ENCODE assay signal across 1 cellular context in the genomic region with DNA sequence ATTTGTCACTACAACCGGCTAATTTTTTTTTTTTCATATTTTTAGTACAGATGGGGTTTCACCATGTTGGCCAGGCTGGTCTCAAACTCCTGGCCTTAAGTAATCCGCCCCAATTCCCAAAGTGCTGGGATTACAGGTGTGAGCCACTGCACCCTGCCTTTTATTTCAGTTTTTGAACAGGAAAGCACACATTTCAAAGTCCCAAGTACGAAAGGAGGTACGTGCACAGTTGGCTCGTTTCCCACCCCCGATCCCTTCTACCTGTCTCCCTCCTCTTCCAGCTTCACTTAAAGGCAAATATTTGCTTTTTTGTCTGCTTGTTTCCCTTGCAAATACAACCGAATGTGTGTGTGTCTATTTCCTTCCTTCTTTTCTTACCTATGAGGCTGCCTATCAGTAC.
TF ChIP-seq lines count a peak whose summit lies in the region.

No MANE protein-coding gene starts in this region.

TF ChIP-seq in HepG2, 621 proteins besides CTCF, POLR2A, EP300 and RAD21 (continued from another document and continues in another):
- TF ChIP-seq, protein P1, sequence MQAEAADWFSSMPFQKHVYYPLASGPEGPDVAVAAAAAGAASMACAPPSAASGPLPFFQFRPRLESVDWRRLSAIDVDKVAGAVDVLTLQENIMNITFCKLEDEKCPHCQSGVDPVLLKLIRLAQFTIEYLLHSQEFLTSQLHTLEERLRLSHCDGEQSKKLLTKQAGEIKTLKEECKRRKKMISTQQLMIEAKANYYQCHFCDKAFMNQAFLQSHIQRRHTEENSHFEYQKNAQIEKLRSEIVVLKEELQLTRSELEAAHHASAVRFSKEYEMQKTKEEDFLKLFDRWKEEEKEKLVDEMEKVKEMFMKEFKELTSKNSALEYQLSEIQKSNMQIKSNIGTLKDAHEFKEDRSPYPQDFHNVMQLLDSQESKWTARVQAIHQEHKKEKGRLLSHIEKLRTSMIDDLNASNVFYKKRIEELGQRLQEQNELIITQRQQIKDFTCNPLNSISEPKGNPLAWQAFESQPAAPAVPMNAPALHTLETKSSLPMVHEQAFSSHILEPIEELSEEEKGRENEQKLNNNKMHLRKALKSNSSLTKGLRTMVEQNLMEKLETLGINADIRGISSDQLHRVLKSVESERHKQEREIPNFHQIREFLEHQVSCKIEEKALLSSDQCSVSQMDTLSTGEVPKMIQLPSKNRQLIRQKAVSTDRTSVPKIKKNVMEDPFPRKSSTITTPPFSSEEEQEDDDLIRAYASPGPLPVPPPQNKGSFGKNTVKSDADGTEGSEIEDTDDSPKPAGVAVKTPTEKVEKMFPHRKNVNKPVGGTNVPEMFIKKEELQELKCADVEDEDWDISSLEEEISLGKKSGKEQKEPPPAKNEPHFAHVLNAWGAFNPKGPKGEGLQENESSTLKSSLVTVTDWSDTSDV (CRISPR knock-in tag; IDR thresholded peaks at IDR 0.05) = no peak
- no peak for TF ChIP-seq ZFP82 (CRISPR knock-in tag; IDR thresholded peaks at IDR 0.05; ENCODE audit: borderline replicate concordance)
- peak; percentile 95 for TF ChIP-seq ZEB1 (IDR thresholded peaks at IDR 0.05; ENCODE audit: insufficient replicate concordance, low read depth)
- peak; percentile 89 for TF ChIP-seq HDAC1 (CRISPR knock-in tag; IDR thresholded peaks at IDR 0.05)
- TF ChIP-seq, protein P2, sequence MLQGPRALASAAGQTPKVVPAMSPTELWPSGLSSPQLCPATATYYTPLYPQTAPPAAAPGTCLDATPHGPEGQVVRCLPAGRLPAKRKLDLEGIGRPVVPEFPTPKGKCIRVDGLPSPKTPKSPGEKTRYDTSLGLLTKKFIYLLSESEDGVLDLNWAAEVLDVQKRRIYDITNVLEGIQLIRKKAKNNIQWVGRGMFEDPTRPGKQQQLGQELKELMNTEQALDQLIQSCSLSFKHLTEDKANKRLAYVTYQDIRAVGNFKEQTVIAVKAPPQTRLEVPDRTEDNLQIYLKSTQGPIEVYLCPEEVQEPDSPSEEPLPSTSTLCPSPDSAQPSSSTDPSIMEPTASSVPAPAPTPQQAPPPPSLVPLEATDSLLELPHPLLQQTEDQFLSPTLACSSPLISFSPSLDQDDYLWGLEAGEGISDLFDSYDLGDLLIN (CRISPR knock-in tag; IDR thresholded peaks at IDR 0.05; ENCODE audit: borderline replicate concordance) = no peak
- TF ChIP-seq MTF2 (CRISPR knock-in tag; IDR thresholded peaks at IDR 0.05; ENCODE audit: borderline replicate concordance) = no peak; the same call in 1 of the 2 replicates
- no peak for TF ChIP-seq MLLT10 (CRISPR knock-in tag; IDR thresholded peaks at IDR 0.05)
- no peak for TF ChIP-seq CENPT (CRISPR knock-in tag; IDR thresholded peaks at IDR 0.05; ENCODE audit: low read depth)
- TF ChIP-seq, protein P3, sequence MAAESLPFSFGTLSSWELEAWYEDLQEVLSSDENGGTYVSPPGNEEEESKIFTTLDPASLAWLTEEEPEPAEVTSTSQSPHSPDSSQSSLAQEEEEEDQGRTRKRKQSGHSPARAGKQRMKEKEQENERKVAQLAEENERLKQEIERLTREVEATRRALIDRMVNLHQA (CRISPR knock-in tag; IDR thresholded peaks at IDR 0.05) = no peak
- TF ChIP-seq CCDC6 (CRISPR knock-in tag; IDR thresholded peaks at IDR 0.05) = no peak
- no peak for TF ChIP-seq ZNF251 (CRISPR knock-in tag; IDR thresholded peaks at IDR 0.05)
- TF ChIP-seq PPARG (CRISPR knock-in tag; conservative IDR thresholded peaks at IDR 0.05) = peak; percentile 73
- peak; percentile 83; the same call in 1 of the 2 replicates for TF ChIP-seq ZNF124 (CRISPR knock-in tag; IDR thresholded peaks at IDR 0.05)
- TF ChIP-seq, protein P4, sequence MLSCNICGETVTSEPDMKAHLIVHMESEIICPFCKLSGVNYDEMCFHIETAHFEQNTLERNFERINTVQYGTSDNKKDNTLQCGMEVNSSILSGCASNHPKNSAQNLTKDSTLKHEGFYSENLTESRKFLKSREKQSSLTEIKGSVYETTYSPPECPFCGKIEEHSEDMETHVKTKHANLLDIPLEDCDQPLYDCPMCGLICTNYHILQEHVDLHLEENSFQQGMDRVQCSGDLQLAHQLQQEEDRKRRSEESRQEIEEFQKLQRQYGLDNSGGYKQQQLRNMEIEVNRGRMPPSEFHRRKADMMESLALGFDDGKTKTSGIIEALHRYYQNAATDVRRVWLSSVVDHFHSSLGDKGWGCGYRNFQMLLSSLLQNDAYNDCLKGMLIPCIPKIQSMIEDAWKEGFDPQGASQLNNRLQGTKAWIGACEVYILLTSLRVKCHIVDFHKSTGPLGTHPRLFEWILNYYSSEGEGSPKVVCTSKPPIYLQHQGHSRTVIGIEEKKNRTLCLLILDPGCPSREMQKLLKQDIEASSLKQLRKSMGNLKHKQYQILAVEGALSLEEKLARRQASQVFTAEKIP (CRISPR knock-in tag; IDR thresholded peaks at IDR 0.05; ENCODE audit: borderline replicate concordance) = no peak
- no peak for TF ChIP-seq ZNF652 (CRISPR knock-in tag; IDR thresholded peaks at IDR 0.05; ENCODE audit: borderline replicate concordance, low read depth)
- TF ChIP-seq, protein P5, sequence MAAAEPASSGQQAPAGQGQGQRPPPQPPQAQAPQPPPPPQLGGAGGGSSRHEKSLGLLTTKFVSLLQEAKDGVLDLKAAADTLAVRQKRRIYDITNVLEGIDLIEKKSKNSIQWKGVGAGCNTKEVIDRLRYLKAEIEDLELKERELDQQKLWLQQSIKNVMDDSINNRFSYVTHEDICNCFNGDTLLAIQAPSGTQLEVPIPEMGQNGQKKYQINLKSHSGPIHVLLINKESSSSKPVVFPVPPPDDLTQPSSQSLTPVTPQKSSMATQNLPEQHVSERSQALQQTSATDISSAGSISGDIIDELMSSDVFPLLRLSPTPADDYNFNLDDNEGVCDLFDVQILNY (CRISPR knock-in tag; conservative IDR thresholded peaks at IDR 0.05) = no peak
- TF ChIP-seq, protein P6, sequence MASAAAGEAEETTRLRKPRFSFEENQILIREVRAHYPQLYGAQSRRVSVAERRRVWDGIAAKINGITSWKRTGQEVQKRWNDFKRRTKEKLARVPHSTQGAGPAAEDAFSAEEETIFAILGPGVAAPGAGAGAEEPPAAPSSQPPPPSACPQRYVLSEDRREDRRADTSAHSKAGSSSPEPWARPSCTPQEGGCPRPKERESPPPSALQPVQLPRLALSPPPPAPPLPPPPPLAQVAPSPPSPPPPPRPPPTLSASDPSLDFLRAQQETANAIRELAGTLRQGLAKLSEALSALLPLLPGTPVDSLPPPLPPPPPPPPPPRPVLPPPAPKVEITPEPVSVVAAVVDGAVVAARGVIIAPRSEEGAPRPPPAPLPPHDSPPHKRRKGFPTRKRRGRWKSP (CRISPR knock-in tag; IDR thresholded peaks at IDR 0.05) = peak; percentile 43; the same call in 1 of the 2 replicates
- no peak for TF ChIP-seq HCFC1 (IDR thresholded peaks at IDR 0.05; ENCODE audit: low read depth, low read length)
- TF ChIP-seq SIN3B (IDR thresholded peaks at IDR 0.05; ENCODE audit: low read length) = no peak
- TF ChIP-seq, protein P7, sequence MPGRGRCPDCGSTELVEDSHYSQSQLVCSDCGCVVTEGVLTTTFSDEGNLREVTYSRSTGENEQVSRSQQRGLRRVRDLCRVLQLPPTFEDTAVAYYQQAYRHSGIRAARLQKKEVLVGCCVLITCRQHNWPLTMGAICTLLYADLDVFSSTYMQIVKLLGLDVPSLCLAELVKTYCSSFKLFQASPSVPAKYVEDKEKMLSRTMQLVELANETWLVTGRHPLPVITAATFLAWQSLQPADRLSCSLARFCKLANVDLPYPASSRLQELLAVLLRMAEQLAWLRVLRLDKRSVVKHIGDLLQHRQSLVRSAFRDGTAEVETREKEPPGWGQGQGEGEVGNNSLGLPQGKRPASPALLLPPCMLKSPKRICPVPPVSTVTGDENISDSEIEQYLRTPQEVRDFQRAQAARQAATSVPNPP (CRISPR knock-in tag; IDR thresholded peaks at IDR 0.05) = no peak
- 0 out of 2 replicates have a peak, but pooled peaks have one; percentile 28 for TF ChIP-seq FOXC1 (CRISPR knock-in tag; IDR thresholded peaks at IDR 0.05; ENCODE audit: borderline replicate concordance)
- TF ChIP-seq SRSF1 (optimal IDR thresholded peaks at IDR 0.05; ENCODE audit: low read depth, low read length) = no peak
- no peak for TF ChIP-seq ZFP37 (CRISPR knock-in tag; IDR thresholded peaks at IDR 0.05; ENCODE audit: borderline replicate concordance)
- TF ChIP-seq HNF4A (CRISPR knock-in tag; IDR thresholded peaks at IDR 0.05) = peak; percentile 88
- TF ChIP-seq RAD51 (IDR thresholded peaks at IDR 0.05; ENCODE audit: borderline replicate concordance) = no peak
- TF ChIP-seq CBX1 (IDR thresholded peaks at IDR 0.05; ENCODE audit: low read depth) = peak; percentile 51
- no peak for TF ChIP-seq MBNL3 (CRISPR knock-in tag; conservative IDR thresholded peaks at IDR 0.05)
- no peak for TF ChIP-seq ZNF3 (CRISPR knock-in tag; IDR thresholded peaks at IDR 0.05)
- TF ChIP-seq, protein P8, sequence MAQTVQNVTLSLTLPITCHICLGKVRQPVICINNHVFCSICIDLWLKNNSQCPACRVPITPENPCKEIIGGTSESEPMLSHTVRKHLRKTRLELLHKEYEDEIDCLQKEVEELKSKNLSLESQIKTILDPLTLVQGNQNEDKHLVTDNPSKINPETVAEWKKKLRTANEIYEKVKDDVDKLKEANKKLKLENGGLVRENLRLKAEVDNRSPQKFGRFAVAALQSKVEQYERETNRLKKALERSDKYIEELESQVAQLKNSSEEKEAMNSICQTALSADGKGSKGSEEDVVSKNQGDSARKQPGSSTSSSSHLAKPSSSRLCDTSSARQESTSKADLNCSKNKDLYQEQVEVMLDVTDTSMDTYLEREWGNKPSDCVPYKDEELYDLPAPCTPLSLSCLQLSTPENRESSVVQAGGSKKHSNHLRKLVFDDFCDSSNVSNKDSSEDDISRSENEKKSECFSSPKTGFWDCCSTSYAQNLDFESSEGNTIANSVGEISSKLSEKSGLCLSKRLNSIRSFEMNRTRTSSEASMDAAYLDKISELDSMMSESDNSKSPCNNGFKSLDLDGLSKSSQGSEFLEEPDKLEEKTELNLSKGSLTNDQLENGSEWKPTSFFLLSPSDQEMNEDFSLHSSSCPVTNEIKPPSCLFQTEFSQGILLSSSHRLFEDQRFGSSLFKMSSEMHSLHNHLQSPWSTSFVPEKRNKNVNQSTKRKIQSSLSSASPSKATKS (CRISPR knock-in tag; IDR thresholded peaks at IDR 0.05) = no peak
- TF ChIP-seq ZFP90 (CRISPR knock-in tag; IDR thresholded peaks at IDR 0.05; ENCODE audit: borderline replicate concordance) = no peak
- TF ChIP-seq KLF13 (CRISPR knock-in tag; IDR thresholded peaks at IDR 0.05) = no peak
- TF ChIP-seq MXI1 (IDR thresholded peaks at IDR 0.05; ENCODE audit: borderline replicate concordance, low read depth, low read length) = no peak
- TF ChIP-seq, protein P9, sequence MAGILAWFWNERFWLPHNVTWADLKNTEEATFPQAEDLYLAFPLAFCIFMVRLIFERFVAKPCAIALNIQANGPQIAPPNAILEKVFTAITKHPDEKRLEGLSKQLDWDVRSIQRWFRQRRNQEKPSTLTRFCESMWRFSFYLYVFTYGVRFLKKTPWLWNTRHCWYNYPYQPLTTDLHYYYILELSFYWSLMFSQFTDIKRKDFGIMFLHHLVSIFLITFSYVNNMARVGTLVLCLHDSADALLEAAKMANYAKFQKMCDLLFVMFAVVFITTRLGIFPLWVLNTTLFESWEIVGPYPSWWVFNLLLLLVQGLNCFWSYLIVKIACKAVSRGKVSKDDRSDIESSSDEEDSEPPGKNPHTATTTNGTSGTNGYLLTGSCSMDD (CRISPR knock-in tag; IDR thresholded peaks at IDR 0.05) = no peak
- peak; percentile 38; the same call in 1 of the 2 replicates for TF ChIP-seq ZNF788 (CRISPR knock-in tag; IDR thresholded peaks at IDR 0.05; ENCODE audit: borderline replicate concordance)
- TF ChIP-seq BORCS8-MEF2B (CRISPR knock-in tag; IDR thresholded peaks at IDR 0.05) = 0 out of 2 replicates have a peak, but pooled peaks have one; percentile 19
- TF ChIP-seq, protein P10, sequence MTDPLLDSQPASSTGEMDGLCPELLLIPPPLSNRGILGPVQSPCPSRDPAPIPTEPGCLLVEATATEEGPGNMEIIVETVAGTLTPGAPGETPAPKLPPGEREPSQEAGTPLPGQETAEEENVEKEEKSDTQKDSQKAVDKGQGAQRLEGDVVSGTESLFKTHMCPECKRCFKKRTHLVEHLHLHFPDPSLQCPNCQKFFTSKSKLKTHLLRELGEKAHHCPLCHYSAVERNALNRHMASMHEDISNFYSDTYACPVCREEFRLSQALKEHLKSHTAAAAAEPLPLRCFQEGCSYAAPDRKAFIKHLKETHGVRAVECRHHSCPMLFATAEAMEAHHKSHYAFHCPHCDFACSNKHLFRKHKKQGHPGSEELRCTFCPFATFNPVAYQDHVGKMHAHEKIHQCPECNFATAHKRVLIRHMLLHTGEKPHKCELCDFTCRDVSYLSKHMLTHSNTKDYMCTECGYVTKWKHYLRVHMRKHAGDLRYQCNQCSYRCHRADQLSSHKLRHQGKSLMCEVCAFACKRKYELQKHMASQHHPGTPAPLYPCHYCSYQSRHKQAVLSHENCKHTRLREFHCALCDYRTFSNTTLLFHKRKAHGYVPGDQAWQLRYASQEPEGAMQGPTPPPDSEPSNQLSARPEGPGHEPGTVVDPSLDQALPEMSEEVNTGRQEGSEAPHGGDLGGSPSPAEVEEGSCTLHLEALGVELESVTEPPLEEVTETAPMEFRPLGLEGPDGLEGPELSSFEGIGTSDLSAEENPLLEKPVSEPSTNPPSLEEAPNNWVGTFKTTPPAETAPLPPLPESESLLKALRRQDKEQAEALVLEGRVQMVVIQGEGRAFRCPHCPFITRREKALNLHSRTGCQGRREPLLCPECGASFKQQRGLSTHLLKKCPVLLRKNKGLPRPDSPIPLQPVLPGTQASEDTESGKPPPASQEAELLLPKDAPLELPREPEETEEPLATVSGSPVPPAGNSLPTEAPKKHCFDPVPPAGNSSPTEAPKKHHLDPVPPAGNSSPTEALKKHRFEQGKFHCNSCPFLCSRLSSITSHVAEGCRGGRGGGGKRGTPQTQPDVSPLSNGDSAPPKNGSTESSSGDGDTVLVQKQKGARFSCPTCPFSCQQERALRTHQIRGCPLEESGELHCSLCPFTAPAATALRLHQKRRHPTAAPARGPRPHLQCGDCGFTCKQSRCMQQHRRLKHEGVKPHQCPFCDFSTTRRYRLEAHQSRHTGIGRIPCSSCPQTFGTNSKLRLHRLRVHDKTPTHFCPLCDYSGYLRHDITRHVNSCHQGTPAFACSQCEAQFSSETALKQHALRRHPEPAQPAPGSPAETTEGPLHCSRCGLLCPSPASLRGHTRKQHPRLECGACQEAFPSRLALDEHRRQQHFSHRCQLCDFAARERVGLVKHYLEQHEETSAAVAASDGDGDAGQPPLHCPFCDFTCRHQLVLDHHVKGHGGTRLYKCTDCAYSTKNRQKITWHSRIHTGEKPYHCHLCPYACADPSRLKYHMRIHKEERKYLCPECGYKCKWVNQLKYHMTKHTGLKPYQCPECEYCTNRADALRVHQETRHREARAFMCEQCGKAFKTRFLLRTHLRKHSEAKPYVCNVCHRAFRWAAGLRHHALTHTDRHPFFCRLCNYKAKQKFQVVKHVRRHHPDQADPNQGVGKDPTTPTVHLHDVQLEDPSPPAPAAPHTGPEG (CRISPR knock-in tag; IDR thresholded peaks at IDR 0.05) = no peak
- no peak for TF ChIP-seq RFX5 (IDR thresholded peaks at IDR 0.05; ENCODE audit: low read depth, low read length)
- TF ChIP-seq ZMAT3 (CRISPR knock-in tag; conservative IDR thresholded peaks at IDR 0.05) = 0 out of 2 replicates have a peak, but pooled peaks have one; percentile 27
- no peak for TF ChIP-seq HES4 (CRISPR knock-in tag; IDR thresholded peaks at IDR 0.05; ENCODE audit: borderline replicate concordance)
- TF ChIP-seq ZKSCAN1 (IDR thresholded peaks at IDR 0.05; ENCODE audit: low read length) = no peak
- peak; percentile 84 for TF ChIP-seq MIXL1 (CRISPR knock-in tag; IDR thresholded peaks at IDR 0.05)
